In the genomic region with DNA sequence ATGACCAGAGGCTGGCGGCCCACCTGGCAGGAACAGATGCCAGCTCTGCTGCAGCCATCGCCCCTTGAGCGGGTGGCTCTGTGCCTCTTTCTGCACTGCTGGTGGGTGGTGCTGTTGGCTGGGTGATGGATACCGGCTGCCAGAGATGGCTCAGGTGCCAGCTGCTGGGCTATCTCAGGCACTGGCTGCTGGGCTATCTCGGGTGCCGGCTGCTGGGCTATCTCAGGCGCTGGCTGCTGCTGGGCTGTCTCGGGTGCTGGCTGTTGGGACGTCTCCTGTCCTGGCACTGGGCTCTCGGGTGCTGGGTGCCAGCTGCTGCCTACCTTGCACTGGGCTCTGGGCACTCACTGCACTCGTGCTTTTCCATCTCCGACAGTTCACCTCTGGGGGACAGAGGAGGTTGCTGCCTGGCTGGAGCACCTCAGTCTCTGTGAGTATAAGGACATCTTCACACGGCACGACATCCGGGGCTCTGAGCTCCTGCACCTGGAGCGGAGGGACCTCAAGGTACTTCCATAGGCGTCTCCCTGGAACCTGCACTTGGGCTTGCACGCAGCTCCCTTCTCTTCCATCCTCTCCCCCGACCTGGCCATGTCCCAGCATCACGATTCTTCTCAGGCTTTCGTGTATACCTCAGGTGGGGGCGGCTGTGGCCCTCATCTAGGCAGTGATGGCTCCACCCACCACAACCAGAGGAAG, we compare ENCODE assay signal across 20 cellular contexts.
A peak's percentile ranks its signal among the peaks of the same experiment; 100 is the strongest.
DNase-seq lines count a peak whose midpoint lies in the region; ATAC-seq, FAIRE-seq and TF ChIP-seq lines count a peak whose summit lies in the region.
"Had no signal": no experiment of that assay in that cellular context is flagged by ENCODE, and none has a peak within 500 bp of the region (broad histone marks: within the 10 kb centered on the region; RNA-seq: fewer than 3 reads in every experiment).

No MANE protein-coding gene starts in this region.

- in situ Hi-C loops in HepG2 (cut with HindIII; ENCODE audit: extremely low pct_ligation_motif_present, low pct_unique_long_range_greater_than_20kb): no loop called here

- intact Hi-C loops in right lobe of liver (cut with DNase I): no loop called here
- intact Hi-C loops in HepG2 (cut with micrococcal nuclease; ENCODE audit: unreplicated experiment): no loop called here
- intact Hi-C loops in right cardiac atrium (cut with DNase I): no loop called here
- intact Hi-C loops in upper lobe of right lung (cut with DNase I): no loop called here

- TF ChIP-seq POLR2A in right lobe of liver (IDR thresholded peaks at IDR 0.05) (no peak), HepG2 (IDR thresholded peaks at IDR 0.05; ENCODE audit: insufficient read depth in 1 of 2, low read depth in 2 of 2, low read length in 2 of 2) (no peak)

- DNase-seq in right lobe of liver: peak in 2 of 3 donors; percentile 42 to 45
- no peak for DNase-seq in HepG2 (ENCODE audit: low spot score)
- peak in 2 of 3 donors; percentile 51 to 52 for DNase-seq in right cardiac atrium
- DNase-seq in osteoblast (ENCODE audit: insufficient read length, low spot score, missing footprints): peak; percentile 44
- DNase-seq in upper lobe of right lung: peak; percentile 59
- DNase-seq in NCI-H1436 treated with DMSO at 0.1 percent for 48 hours (lab: John Stamatoyannopoulos, UW): no peak
- no peak for DNase-seq in NCI-H2081 treated with DMSO at 0.1 percent for 48 hours (lab: John Stamatoyannopoulos, UW)
- no peak for DNase-seq in NCI-H146 treated with DMSO at 0.1 percent for 48 hours (lab: John Stamatoyannopoulos, UW; ENCODE audit: unreplicated experiment)
- DNase-seq: activated CD8-positive, alpha-beta memory T cell treated with anti-CD3 and anti-CD28 coated beads, Interleukin-2, amount 10 ng/mL, durations not matched to agents 7 days and 5 days; activated gamma-delta T cell treated with Interleukin-2 at 50 U/mL for 16 hours; foreskin melanocyte; HFFc6; midbrain; NCI-H69; retina; SHP77 treated with DMSO at 0.1 percent for 48 hours had no signal

- TF ChIP-seq CTCF in right lobe of liver (IDR thresholded peaks at IDR 0.05) (no peak), HepG2 (CRISPR knock-in tag; IDR thresholded peaks at IDR 0.05) (no peak), osteoblast (IDR thresholded peaks at IDR 0.05; ENCODE audit: extremely low read depth, low read depth, low read length) (no peak), upper lobe of right lung (IDR thresholded peaks at IDR 0.05) (no peak)

- H4K20me1 ChIP-seq in HepG2 (ENCODE audit: insufficient read depth, low read length) (no peaks in the 10 kb centered on the region), osteoblast (ENCODE audit: insufficient read depth, low read length) (no peaks in the 10 kb centered on the region)

- TF ChIP-seq EP300 in HepG2 (IDR thresholded peaks at IDR 0.05; ENCODE audit: low read depth in 2 of 2, low read length in 2 of 2) (no peak), HepG2 (CRISPR knock-in tag; IDR thresholded peaks at IDR 0.05; ENCODE audit: borderline replicate concordance) (no peak)

- no peak overlapping the region for H3K4me2 ChIP-seq in HepG2 (ENCODE audit: low read depth, low read length)
- no peak overlapping the region for H3K4me2 ChIP-seq in osteoblast (ENCODE audit: insufficient read depth, low read length)

- H3K36me3 ChIP-seq in right lobe of liver (peaks cover 0 to 21% (median 0%) of the 10 kb centered on the region in 4 donors), HepG2 (replicated peaks in 1 of 2; ENCODE audit: control insufficient read depth in 1 of 2, insufficient read depth in 2 of 2, low read length in 2 of 2) (peaks cover 30 to 54% of the 10 kb centered on the region in 2 experiments; a peak in 4 of 5 replicates), osteoblast (ENCODE audit: insufficient read depth, low read length) (no peaks in the 10 kb centered on the region), upper lobe of right lung (peaks cover 46% of the 10 kb centered on the region)

- no TSS peak for BruUV-seq in HepG2 (replicated peaks; lab: Mats Ljungman, UMichigan)

- POLR2A ChIA-PET in HepG2 (lab: Yijun Ruan, JAX): interaction anchor here (0.9 kb wide), 1 partner anchor 80 kb away, joined by 3 read pairs; no protein-coding TSS in a partner anchor

- peak in 1 of 4 donors; percentile 9 for ATAC-seq in right lobe of liver
- ATAC-seq in HepG2: no peak
- ATAC-seq in right cardiac atrium: no peak
- no peak for ATAC-seq in upper lobe of right lung
- ATAC-seq: activated CD8-positive, alpha-beta memory T cell treated with anti-CD3 and anti-CD28 coated beads, Interleukin-2, amount 10 ng/mL, durations not matched to agents 7 days and 5 days had no signal

- no peaks in the 10 kb centered on the region for H3K79me2 ChIP-seq in HepG2 (ENCODE audit: insufficient read depth, low read length)
- H3K79me2 ChIP-seq in osteoblast (ENCODE audit: insufficient read depth, low read length): no peaks in the 10 kb centered on the region

- no peaks in the 10 kb centered on the region for H3K27me3 ChIP-seq in right lobe of liver
- H3K27me3 ChIP-seq in HepG2 (ENCODE audit: control insufficient read depth in 1 of 2, insufficient read depth in 2 of 2, low read length in 2 of 2): no peaks in the 10 kb centered on the region
- no peaks in the 10 kb centered on the region for H3K27me3 ChIP-seq in right cardiac atrium (ENCODE audit: control insufficient read depth, insufficient read depth)
- H3K27me3 ChIP-seq in osteoblast (ENCODE audit: insufficient read depth, low read length): no peaks in the 10 kb centered on the region
- H3K27me3 ChIP-seq in upper lobe of right lung: no peaks in the 10 kb centered on the region
- H3K27me3 ChIP-seq: neutrophil, tibial nerve had no signal

- H3K27ac ChIP-seq in right lobe of liver (no peak overlapping the region), HepG2 (ENCODE audit: extremely low read length, insufficient read depth, low read length) (no peak overlapping the region), right cardiac atrium (ENCODE audit: low read length) (no peak overlapping the region), osteoblast (ENCODE audit: low read depth, low read length) (no peak overlapping the region), upper lobe of right lung (no peak overlapping the region)
- H3K27ac ChIP-seq: neutrophil had no signal

- no peak overlapping the region for H3K9ac ChIP-seq in HepG2 (ENCODE audit: insufficient read depth, low read depth, low read length)

- H3K9me3 ChIP-seq in right lobe of liver (no peaks in the 10 kb centered on the region), HepG2 (ENCODE audit: low read length) (no peaks in the 10 kb centered on the region), right cardiac atrium (ENCODE audit: control insufficient read depth, low read length) (no peaks in the 10 kb centered on the region), osteoblast (ENCODE audit: low read depth, low read length) (no peaks in the 10 kb centered on the region), upper lobe of right lung (no peaks in the 10 kb centered on the region)
- H3K9me3 ChIP-seq: neutrophil, tibial nerve had no signal

- no CpG with 5 or more reads among the region's 22 CpGs for WGBS in right lobe of liver (ENCODE audit: insufficient coverage, low coverage, low lambda C conversion rate, missing lambda C conversion rate)
- 96% methylated on average over 17 of the region's 22 CpGs for WGBS in HepG2 (ENCODE audit: low lambda C conversion rate)
- 92% methylated on average over 22 of the region's 22 CpGs for WGBS in right cardiac atrium

- no peak for FAIRE-seq in HepG2 (lab: Jason Lieb, UNC)
- FAIRE-seq: G401.6, TTC549 had no signal

- no peak for TF ChIP-seq RAD21 in HepG2 (CRISPR knock-in tag; IDR thresholded peaks at IDR 0.05)

- CTCF ChIA-PET in HepG2 (lab: Yijun Ruan, JAX; ENCODE audit: low intra/inter-chr PET ratio, low total read pairs): no interaction called here

- H2AFZ ChIP-seq in HepG2 (ENCODE audit: low read length) (no peak overlapping the region), osteoblast (ENCODE audit: low read length) (no peak overlapping the region)

- H3K4me3 ChIP-seq in right lobe of liver (no peak overlapping the region), HepG2 (replicated peaks in 1 of 3; ENCODE audit: insufficient read depth in 1 of 3, low read depth in 2 of 3, low read length in 3 of 3) (no peak overlapping the region), right cardiac atrium (ENCODE audit: low read length) (no peak overlapping the region), osteoblast (ENCODE audit: insufficient read depth, low read length) (no peak overlapping the region), upper lobe of right lung (no peak overlapping the region)
- H3K4me3 ChIP-seq: tibial nerve had no signal

- no peaks in the 10 kb centered on the region for H3K4me1 ChIP-seq in right lobe of liver
- H3K4me1 ChIP-seq in HepG2 (ENCODE audit: insufficient read depth, low read length): no peaks in the 10 kb centered on the region
- no peaks in the 10 kb centered on the region for H3K4me1 ChIP-seq in right cardiac atrium (ENCODE audit: control insufficient read depth, insufficient read depth, low read length)
- no peaks in the 10 kb centered on the region for H3K4me1 ChIP-seq in osteoblast (ENCODE audit: insufficient read depth, low read length)
- peaks cover 7% of the 10 kb centered on the region for H3K4me1 ChIP-seq in upper lobe of right lung

TF ChIP-seq in HepG2, 621 proteins besides CTCF, POLR2A, EP300 and RAD21:
- no peak for TF ChIP-seq DNMT3B (CRISPR knock-in tag; conservative IDR thresholded peaks at IDR 0.05)
- TF ChIP-seq KDM6A (CRISPR knock-in tag; IDR thresholded peaks at IDR 0.05; ENCODE audit: low read depth): no peak

Comparison
In these comparisons a context has a peak if more than half of its experiments do, and no peak if none do; other contexts are left out.
1. DNase-seq: peak in right lobe of liver (2 of 3), right cardiac atrium (2 of 3), osteoblast (single experiment) and upper lobe of right lung (single experiment); none in HepG2 (single experiment), NCI-H1436 treated with DMSO at 0.1 percent for 48 hours (single experiment), NCI-H2081 treated with DMSO at 0.1 percent for 48 hours (single experiment) and NCI-H146 treated with DMSO at 0.1 percent for 48 hours (single experiment).